Comparison of ENCODE assay signal across 8 cellular contexts in genomic region chr7:39733881-39734571, GRCh38.
A peak's percentile ranks its signal among the peaks of the same experiment; 100 is the strongest.
DNase-seq lines count a peak whose midpoint lies in the region; ATAC-seq, FAIRE-seq and TF ChIP-seq lines count a peak whose summit lies in the region.

No MANE protein-coding gene starts in this region.

- no peaks in the 10 kb centered on the region for H3K9me1 ChIP-seq in K562 (ENCODE audit: control insufficient read depth, insufficient read depth, low read length)

- H3K9ac ChIP-seq in K562 (ENCODE audit: insufficient read depth in 1 of 2, low read depth in 2 of 2, low read length in 2 of 2), result peak overlapping the region; percentile 38 to 92; a peak in 3 of 4 replicates

- in situ Hi-C loops in K562 (cut with MboI), result no loop called here

- peak overlapping the region; percentile 71 for H3K4me2 ChIP-seq in K562 (ENCODE audit: insufficient read depth, low read length)

- no peaks in the 10 kb centered on the region; the same call in 1 of the 2 replicates for H4K20me1 ChIP-seq in K562 (replicated peaks; ENCODE audit: control insufficient read depth, insufficient read depth, low read length)

- TF ChIP-seq CTCF in left ventricle myocardium inferior (IDR thresholded peaks at IDR 0.05; ENCODE audit: borderline replicate concordance) (no peak), K562 (IDR thresholded peaks at IDR 0.05 in 2 of 3, conservative IDR thresholded peaks at IDR 0.05 in 1 of 3; ENCODE audit: insufficient read depth in 2 of 3, low read depth in 1 of 3, low read length in 3 of 3) (no peak), thoracic aorta (IDR thresholded peaks at IDR 0.05) (no peak)

- peak overlapping the region; percentile 88 for H2AFZ ChIP-seq in K562 (ENCODE audit: low read depth, low read length)

- BruUV-seq in K562 (replicated peaks; lab: Mats Ljungman, UMichigan), result TSS peak; percentile 72

- H3K4me1 ChIP-seq in left ventricle myocardium inferior (peaks cover 29% of the 10 kb centered on the region), K562 (replicated peaks in 1 of 2; ENCODE audit: control insufficient read depth in 2 of 2, insufficient read depth in 2 of 2, low read length in 2 of 2) (peaks cover 12 to 14% of the 10 kb centered on the region in 2 experiments; a peak in 3 of 5 replicates), thoracic aorta (ENCODE audit: control insufficient read depth in 1 of 2, low read depth in 2 of 2) (peaks cover 4 to 33% of the 10 kb centered on the region in 2 donors)

- TF ChIP-seq EP300 in K562 (IDR thresholded peaks at IDR 0.05; ENCODE audit: low read length), result no peak

- H3K27me3 ChIP-seq in left ventricle myocardium inferior (ENCODE audit: low read depth) (no peaks in the 10 kb centered on the region), K562 (ENCODE audit: control insufficient read depth in 2 of 2, insufficient read depth in 2 of 2, low read length in 2 of 2) (no peaks in the 10 kb centered on the region), layer of hippocampus (ENCODE audit: control insufficient read depth, insufficient read depth, low read length) (no peaks in the 10 kb centered on the region), thoracic aorta (replicated peaks; ENCODE audit: insufficient read depth) (no peaks in the 10 kb centered on the region)

- no peak for FAIRE-seq in K562 (lab: Jason Lieb, UNC)

- DNase-seq in left ventricle myocardium inferior (no peak), Right ventricle myocardium inferior (ENCODE audit: missing footprints) (no peak), NCI-H226 (peak; percentile 90), K562 (ENCODE audit: extremely low read depth in 1 of 4, low spot score in 3 of 4) (no peak), thoracic aorta (ENCODE audit: low spot score) (no peak), OCI-M2 (lab: John Stamatoyannopoulos, UW; ENCODE audit: unreplicated experiment) (no peak)

- POLR2A ChIA-PET in K562 (lab: Yijun Ruan, JAX), result interaction anchor here (0.9 to 1.6 kb wide), 3 partner anchors 8 to 151 kb away, joined by 4 read pairs; no protein-coding TSS in a partner anchor

- TF ChIP-seq RAD21 in K562 (CRISPR knock-in tag; conservative IDR thresholded peaks at IDR 0.05 in 1 of 2, IDR thresholded peaks at IDR 0.05 in 1 of 2), result no peak

- H3K36me3 ChIP-seq in left ventricle myocardium inferior (no peaks in the 10 kb centered on the region), K562 (ENCODE audit: control insufficient read depth, insufficient read depth, low read length) (no peaks in the 10 kb centered on the region), thoracic aorta (no peaks in the 10 kb centered on the region)

- H3K9me3 ChIP-seq in left ventricle myocardium inferior (replicated peaks) (no peaks in the 10 kb centered on the region), K562 (replicated peaks; ENCODE audit: control insufficient read depth, insufficient read depth, low read depth, low read length) (no peaks in the 10 kb centered on the region), thoracic aorta (no peaks in the 10 kb centered on the region)

- TF ChIP-seq POLR2A in K562 (conservative IDR thresholded peaks at IDR 0.05), result no peak

- CTCF ChIA-PET in K562 (lab: Yijun Ruan, JAX; ENCODE audit: low intra/inter-chr PET ratio), result no interaction called here

- H3K27ac ChIP-seq in left ventricle myocardium inferior (replicated peaks), result peak overlapping the region; percentile 80
- peak overlapping the region; percentile 4; the same call in 1 of the 3 replicates for H3K27ac ChIP-seq in K562 (ENCODE audit: extremely low read depth, low read depth, low read length)
- H3K27ac ChIP-seq in layer of hippocampus (ENCODE audit: low read depth, low read length), result peak overlapping the region; percentile 77
- H3K27ac ChIP-seq in thoracic aorta, result peak overlapping the region; percentile 51 to 74

- H3K4me3 ChIP-seq in left ventricle myocardium inferior (peak overlapping the region; percentile 71), K562 (peak overlapping the region; percentile 40), thoracic aorta (peak overlapping the region; percentile 81)

- ATAC-seq in Right ventricle myocardium inferior (no peak), K562 (no peak), thoracic aorta (ENCODE audit: insufficient number of reproducible peaks, low FRiP score, low read depth) (no peak), HG02884 (IDR thresholded peaks at IDR 0.05; ENCODE audit: unreplicated experiment) (no peak)

- H3K79me2 ChIP-seq in K562 (ENCODE audit: control insufficient read depth, insufficient read depth, low read length), result no peaks in the 10 kb centered on the region

- intact Hi-C loops in left ventricle myocardium inferior (cut with micrococcal nuclease) (loop anchor here (10.0 kb wide), 1 partner anchor 109 kb away; the partner anchor contains the start of gene RALA), Right ventricle myocardium inferior (cut with DNase I) (loop anchor here (2.0 kb wide), 1 partner anchor 111 kb away; the partner anchor contains the start of gene RALA), K562 (cut with micrococcal nuclease) (no loop called here)

- 41% methylated on average over 8 of the region's 8 CpGs for whole genome bisulfite sequencing in K562 (ENCODE audit: insufficient coverage, low coverage, missing lambda C conversion rate)

TF ChIP-seq in K562, 482 proteins besides CTCF, POLR2A, EP300 and RAD21:
- TF ChIP-seq MAX (CRISPR knock-in tag; IDR thresholded peaks at IDR 0.05) (no peak), ZNF121 (CRISPR knock-in tag; conservative IDR thresholded peaks at IDR 0.05) (no peak), ZNF316 (IDR thresholded peaks at IDR 0.05) (peak; percentile 63; the same call in 1 of the 2 replicates), MAFK (IDR thresholded peaks at IDR 0.05; ENCODE audit: low read length) (0 out of 2 replicates have a peak, but pooled peaks have one; percentile 4), MCM3 (IDR thresholded peaks at IDR 0.05) (no peak)

Comparison
In these comparisons a context has a peak if more than half of its experiments do, and no peak if none do; other contexts are left out.
1. H3K27ac ChIP-seq: peak in every context shown above with its lines; median percentile 80 in left ventricle myocardium inferior; 77 in layer of hippocampus; 62 in thoracic aorta; 4 in K562.